ENCODE assay signal across 9 cellular contexts in the genomic region with DNA sequence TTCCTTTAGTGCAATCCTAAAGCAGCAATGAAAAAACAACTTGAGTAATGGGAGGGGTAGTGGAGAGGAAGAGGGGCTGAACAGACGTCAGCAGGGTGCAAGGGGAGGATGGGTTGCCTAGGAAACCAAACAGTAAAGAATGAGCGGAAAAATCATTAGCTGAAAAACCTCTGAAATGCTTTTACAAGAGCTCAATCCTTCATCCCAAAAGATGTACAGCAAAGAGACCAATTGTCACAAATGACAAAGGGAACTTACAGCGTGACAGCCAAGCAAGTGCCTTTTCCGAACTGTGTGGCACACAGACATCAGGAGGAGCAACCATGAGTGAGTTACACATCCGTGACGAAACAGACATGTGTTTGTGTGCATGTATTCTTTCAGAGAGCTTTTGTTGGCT.
A peak's percentile ranks its signal among the peaks of the same experiment; 100 is the strongest.
DNase-seq lines count a peak whose midpoint lies in the region; ATAC-seq, FAIRE-seq and TF ChIP-seq lines count a peak whose summit lies in the region.
"Had no signal": no experiment of that assay in that cellular context is flagged by ENCODE, and none has a peak within 500 bp of the region (broad histone marks: within the 10 kb centered on the region; RNA-seq: fewer than 3 reads in every experiment).

No MANE protein-coding gene starts in this region.

- H3K4me3 Mint-ChIP-seq in CD14-positive monocyte (peak overlapping the region in 1 of 2 donors; percentile 60), IgD-negative memory B cell (peak overlapping the region in 3 of 4 donors; percentile 5 to 84 (median 38))

- DNase-seq in CD14-positive monocyte (ENCODE audit: low spot score), result peak; percentile 60
- peak in 14 of 61 donors; percentile 13 to 70 (median 28) for DNase-seq in caudate nucleus (lab: John Stamatoyannopoulos, UW)
- no peak for DNase-seq in mucosa of descending colon
- no peak for DNase-seq in HuH-7.5 (ENCODE audit: low spot score)
- no peak for DNase-seq in kidney
- no peak for DNase-seq in occipital lobe (lab: John Stamatoyannopoulos, UW)
- DNase-seq: spleen had no signal

- ATAC-seq in mucosa of descending colon (peak; percentile 9), HG02970 (IDR thresholded peaks at IDR 0.05; ENCODE audit: low FRiP score, unreplicated experiment) (no peak)

- TF ChIP-seq CTCF in CD14-positive monocyte (IDR thresholded peaks at IDR 0.05) (no peak), mucosa of descending colon (IDR thresholded peaks at IDR 0.05) (no peak), kidney (IDR thresholded peaks at IDR 0.05; ENCODE audit: borderline replicate concordance, extremely low read depth, insufficient read depth) (no peak)

- FAIRE-seq in kidney (lab: Jason Lieb, UNC), result no peak

- H3K36me3 Mint-ChIP-seq in CD14-positive monocyte, result peaks cover 0 to 11% of the 10 kb centered on the region in 2 donors
- H3K36me3 Mint-ChIP-seq in IgD-negative memory B cell, result peaks cover 8% of the 10 kb centered on the region

- H3K4me1 Mint-ChIP-seq in CD14-positive monocyte, result peaks cover 58% of the 10 kb centered on the region
- peaks cover 40 to 58% (median 58%) of the 10 kb centered on the region in 3 donors for H3K4me1 Mint-ChIP-seq in IgD-negative memory B cell

- H3K36me3 ChIP-seq in mucosa of descending colon (ENCODE audit: low read depth) (no peaks in the 10 kb centered on the region), kidney (ENCODE audit: control insufficient read depth in 1 of 2, insufficient read depth in 2 of 2, low read length in 2 of 2) (no peaks in the 10 kb centered on the region)
- H3K36me3 ChIP-seq: spleen had no signal

- peaks cover 0 to 2% (median 0%) of the 10 kb centered on the region in 7 donors for H3K9me3 Mint-ChIP-seq in CD14-positive monocyte
- no peaks in the 10 kb centered on the region for H3K9me3 Mint-ChIP-seq in IgD-negative memory B cell

- H3K4me1 ChIP-seq in mucosa of descending colon (ENCODE audit: low read depth), result peaks cover 4% of the 10 kb centered on the region
- peaks cover 9 to 14% of the 10 kb centered on the region in 2 donors for H3K4me1 ChIP-seq in kidney (ENCODE audit: control insufficient read depth in 1 of 2, insufficient read depth in 1 of 2, low read depth in 1 of 2, low read length in 2 of 2)

- H3K9ac ChIP-seq in kidney (ENCODE audit: low read length in 2 of 2), result no peak overlapping the region

- H3K27ac ChIP-seq in caudate nucleus (ENCODE audit: low read depth, low read length) (peak overlapping the region; percentile 88), kidney (ENCODE audit: low read depth in 2 of 2, low read length in 2 of 2) (no peak overlapping the region)

- intact Hi-C loops in CD14-positive monocyte (cut with micrococcal nuclease) (no loop called here), mucosa of descending colon (cut with DNase I, micrococcal nuclease) (no loop called here), kidney (cut with DNase I) (no loop called here)

- H3K27ac Mint-ChIP-seq in CD14-positive monocyte (peak overlapping the region; percentile 82 to 92 (median 86)), IgD-negative memory B cell (peak overlapping the region; percentile 47 to 76 (median 61))

- H3K4me3 ChIP-seq in mucosa of descending colon (no peak overlapping the region), kidney (ENCODE audit: low read length in 2 of 2) (no peak overlapping the region)
- H3K4me3 ChIP-seq: spleen had no signal

- H3K9me3 ChIP-seq in mucosa of descending colon, result no peaks in the 10 kb centered on the region
- H3K9me3 ChIP-seq in kidney (ENCODE audit: control insufficient read depth in 1 of 2, low read length in 2 of 2), result no peaks in the 10 kb centered on the region
- H3K9me3 ChIP-seq: spleen had no signal

- H3K27me3 Mint-ChIP-seq in CD14-positive monocyte (ENCODE audit: low read depth in 3 of 3) (peaks cover 0 to 3% (median 0%) of the 10 kb centered on the region in 3 donors), IgD-negative memory B cell (no peaks in the 10 kb centered on the region)
